9 cellular contexts compared by ENCODE assay signal in genomic region chr1:26110731-26111529, GRCh38. TPM values are rescaled to one million over a fixed set of nuclear protein-coding genes. Genes with fewer than 3 reads are reported as not detected.
DNase-seq lines count a peak whose midpoint lies in the region; ATAC-seq and TF ChIP-seq lines count a peak whose summit lies in the region.
"Had no signal": no experiment of that assay in that cellular context is flagged by ENCODE, and none has a peak within 500 bp of the region (broad histone marks: within the 10 kb centered on the region; RNA-seq: fewer than 3 reads in every experiment).

No MANE protein-coding gene starts in this region.

- H3K27me3 Mint-ChIP-seq in naive B cell = no peaks in the 10 kb centered on the region
- H3K27me3 Mint-ChIP-seq in stimulated activated naive B cell treated with anti-CD40 and anti-IgM and Interleukin-4, amounts not matched to agents 10 μg/mL and 1 μg/mL and 100 μg/mL, for 72 hours = no peaks in the 10 kb centered on the region

- H3K27ac ChIP-seq in PC-3 (ENCODE audit: low read length) (peak overlapping the region; percentile 80), esophagus squamous epithelium (peak overlapping the region; percentile 92 to 99 (median 96))

- H3K9me3 ChIP-seq in PC-3 (ENCODE audit: low read length) (no peaks in the 10 kb centered on the region), esophagus squamous epithelium (no peaks in the 10 kb centered on the region)

- H3K4me2 ChIP-seq in PC-3 (ENCODE audit: low read length) = peak overlapping the region; percentile 84

- peak overlapping the region; percentile 92 for H2AFZ ChIP-seq in PC-3 (ENCODE audit: low read length)

- peaks cover 0 to 7% of the 10 kb centered on the region in 2 donors for H3K36me3 Mint-ChIP-seq in naive B cell
- H3K36me3 Mint-ChIP-seq in stimulated activated naive B cell treated with anti-CD40 and anti-IgM and Interleukin-4, amounts not matched to agents 10 μg/mL and 1 μg/mL and 100 μg/mL, for 72 hours = peaks cover 4 to 5% of the 10 kb centered on the region in 2 donors

- peak in 1 of 4 donors; percentile 66 for TF ChIP-seq POLR2A in esophagus squamous epithelium (IDR thresholded peaks at IDR 0.05)

- H3K9me3 Mint-ChIP-seq in naive B cell = no peaks in the 10 kb centered on the region
- no peaks in the 10 kb centered on the region for H3K9me3 Mint-ChIP-seq in stimulated activated naive B cell treated with anti-CD40 and anti-IgM and Interleukin-4, amounts not matched to agents 10 μg/mL and 1 μg/mL and 100 μg/mL, for 72 hours

- POLR2A ChIA-PET in PC-3 (lab: Charles Lee; ENCODE audit: unreplicated experiment) = no interaction called here

- H3K4me1 ChIP-seq in PC-3 (ENCODE audit: insufficient read depth, low read length) (peaks cover 18% of the 10 kb centered on the region), esophagus squamous epithelium (peaks cover 13 to 32% (median 17%) of the 10 kb centered on the region in 3 donors)

- CTCF ChIA-PET in PC-3 (lab: Charles Lee) = no interaction called here

- H3K4me1 Mint-ChIP-seq in naive B cell = peaks cover 12 to 18% (median 12%) of the 10 kb centered on the region in 3 donors
- peaks cover 8 to 16% of the 10 kb centered on the region in 2 donors for H3K4me1 Mint-ChIP-seq in stimulated activated naive B cell treated with anti-CD40 and anti-IgM and Interleukin-4, amounts not matched to agents 10 μg/mL and 1 μg/mL and 100 μg/mL, for 72 hours

- H3K4me3 ChIP-seq in PC-3 (ENCODE audit: low read length) = peak overlapping the region; percentile 97
- H3K4me3 ChIP-seq in esophagus squamous epithelium = peak overlapping the region; percentile 85 to 95 (median 87)

- ATAC-seq in GM19452 (IDR thresholded peaks at IDR 0.05; ENCODE audit: unreplicated experiment) (peak; percentile 36), PC-3 (peak; percentile 59), naive B cell (ENCODE audit: low read depth in 2 of 2) (peak; percentile 53 to 54)
- ATAC-seq in stimulated activated naive B cell treated with anti-CD40 and anti-IgM and Interleukin-4, amounts not matched to agents 10 μg/mL and 1 μg/mL and 100 μg/mL, for 72 hours (replicated peaks) = peak; percentile 64 to 65

- peak overlapping the region; percentile 82 to 96 (median 88) for H3K4me3 Mint-ChIP-seq in naive B cell
- H3K4me3 Mint-ChIP-seq in stimulated activated naive B cell treated with anti-CD40 and anti-IgM and Interleukin-4, amounts not matched to agents 10 μg/mL and 1 μg/mL and 100 μg/mL, for 72 hours = peak overlapping the region; percentile 95 to 96

- intact Hi-C loops in PC-3 (cut with micrococcal nuclease) = loop anchor here (2.0 kb wide), 1 partner anchor 124 kb away; the partner anchor contains the start of gene CEP85
- intact Hi-C loops in esophagus squamous epithelium (cut with DNase I) = no loop called here

- peak overlapping the region in 5 of 6 donors; percentile 56 to 93 (median 84) for H3K27ac Mint-ChIP-seq in naive B cell
- peak overlapping the region; percentile 88 for H3K27ac Mint-ChIP-seq in stimulated activated naive B cell treated with anti-CD40 and anti-IgM and Interleukin-4, amounts not matched to agents 10 μg/mL and 1 μg/mL and 100 μg/mL, for 72 hours

- DNase-seq in CMK (ENCODE audit: low read depth) = peak; percentile 73
- peak; percentile 57 for DNase-seq in HK-2 (ENCODE audit: unreplicated experiment)
- DNase-seq in PC-3 = peak; percentile 74
- DNase-seq in activated T-cell treated with anti-CD3 and anti-CD28 coated beads, Interleukin-2, amount 50 U/mL, for 48 hours = peak; percentile 73 to 80
- no peak for DNase-seq in esophagus squamous epithelium (lab: John Stamatoyannopoulos, UW)
- DNase-seq in naive B cell = peak; percentile 67
- DNase-seq in stimulated activated naive B cell treated with anti-CD40 and anti-IgM and Interleukin-4, amounts not matched to agents 10 μg/mL and 1 μg/mL and 100 μg/mL, for 72 hours = peak; percentile 56

- H3K27me3 ChIP-seq in PC-3 (ENCODE audit: low read length) (no peaks in the 10 kb centered on the region), esophagus squamous epithelium (no peaks in the 10 kb centered on the region)

- H3K9ac ChIP-seq in PC-3 (ENCODE audit: low read length) = peak overlapping the region; percentile 94

- H3K9me2 ChIP-seq in PC-3 (replicated peaks; ENCODE audit: low read length) = no peaks in the 10 kb centered on the region

- 0% methylated on average over 10 of the region's 85 CpGs for WGBS in esophagus squamous epithelium, 2 donors

- H3K36me3 ChIP-seq in PC-3 (ENCODE audit: low read depth, low read length) (peaks cover 11% of the 10 kb centered on the region), esophagus squamous epithelium (peaks cover 0 to 20% (median 5%) of the 10 kb centered on the region in 3 donors)

- peaks cover 30% of the 10 kb centered on the region for H3K79me2 ChIP-seq in PC-3 (ENCODE audit: low read length)

- no peaks in the 10 kb centered on the region for H4K20me1 ChIP-seq in PC-3 (ENCODE audit: low read length)

- BruUV-seq in PC-3 (replicated peaks; lab: Mats Ljungman, UMichigan) = no TSS peak

- TF ChIP-seq CTCF in PC-3 (conservative IDR thresholded peaks at IDR 0.05; ENCODE audit: low read depth, low read length) (no peak), esophagus squamous epithelium (IDR thresholded peaks at IDR 0.05) (peak in 1 of 6 experiments; percentile 5)

- H3F3A ChIP-seq in PC-3 (ENCODE audit: low read length, unreplicated experiment) = no peaks in the 10 kb centered on the region

RNA-seq across cellular contexts. Expression of gene PDIK1L, which starts 0.7 kb away (rescaled TPM):
- total RNA-seq in PC-3 (2014; rRNA removed) (4.1 and 5.2 TPM in 2 replicates), esophagus squamous epithelium (10 to 100 TPM in 2 of 4 donors, 1 to 10 TPM in 2; 5.6 to 14.0 (median 8.3) TPM)
- polyA plus RNA-seq in naive B cell (ENCODE audit: low read depth in 6 of 6) = 1 to 10 TPM; 3.2 to 6.0 (median 4.9) TPM

RNA-seq across cellular contexts. Expression of gene TRIM63, which starts 43.5 kb away (rescaled TPM):
- not detected in 2 replicates for total RNA-seq in PC-3 (2014; rRNA removed)
- total RNA-seq in esophagus squamous epithelium = 1 to 10 TPM in 1 of 4 donors, under 1 TPM in 1, not detected in 2; 0.23 to 1.7 TPM
- polyA plus RNA-seq in naive B cell (ENCODE audit: low read depth in 6 of 6) = not detected
- total RNA-seq: glomerular endothelial cell had no signal

RNA-seq across cellular contexts. Expression of gene FAM110D, which starts 47.9 kb away (rescaled TPM):
- total RNA-seq in PC-3 (2014; rRNA removed) = not detected in 2 replicates
- total RNA-seq in esophagus squamous epithelium = 1 to 10 TPM in 2 of 4 donors, under 1 TPM in 2; 0.23 to 5.1 (median 2.0) TPM
- not detected for polyA plus RNA-seq in naive B cell (ENCODE audit: low read depth in 6 of 6)

RNA-seq across cellular contexts. Expression of gene C1orf232, which starts 57.8 kb away (rescaled TPM):
- total RNA-seq in PC-3 (2014; rRNA removed) = not detected in 2 replicates
- not detected for total RNA-seq in esophagus squamous epithelium
- polyA plus RNA-seq in naive B cell (ENCODE audit: low read depth in 6 of 6) = not detected
- total RNA-seq: glomerular endothelial cell had no signal

RNA-seq across cellular contexts. Expression of gene ZNF593, which starts 58.8 kb away (rescaled TPM):
- total RNA-seq in PC-3 (2014; rRNA removed) (155 and 165 TPM in 2 replicates), esophagus squamous epithelium (10 to 100 TPM; 19.2 to 45.6 (median 24.7) TPM)
- 10 to 100 TPM; 33.3 to 52.3 (median 36.1) TPM for polyA plus RNA-seq in naive B cell (ENCODE audit: low read depth in 6 of 6)
